In the genomic region with DNA sequence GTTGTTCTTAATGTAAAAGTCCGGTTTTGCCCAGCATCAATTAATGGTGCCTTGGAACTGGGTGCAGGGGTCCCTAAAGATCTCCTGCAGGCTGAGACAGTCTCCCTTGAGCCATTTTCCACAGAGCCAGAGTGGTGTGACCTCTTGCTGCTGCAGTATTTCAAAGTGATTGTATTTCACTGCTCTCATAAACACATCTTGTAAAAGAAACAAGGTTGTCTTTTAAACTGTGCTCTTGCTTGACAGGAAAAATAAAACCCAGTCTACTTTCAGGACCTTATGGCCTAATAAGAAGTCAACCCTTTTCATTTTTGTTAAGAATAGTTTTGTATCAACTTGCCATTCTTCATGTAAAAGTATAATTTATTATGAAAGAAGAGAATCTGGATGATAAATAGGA, we compare ENCODE assay signal across 17 cellular contexts.
"Had no signal": no experiment of that assay in that cellular context is flagged by ENCODE, and none has a peak within 500 bp of the region (broad histone marks: within the 10 kb centered on the region; RNA-seq: fewer than 3 reads in every experiment).

No MANE protein-coding gene starts in this region.

- H3K9ac ChIP-seq: SK-N-SH had no signal

- DNase-seq: KBM-7, NCI-H1092, NCI-H1105 treated with DMSO at 0.1 percent for 48 hours, NCI-H1417 treated with DMSO at 0.1 percent for 48 hours, NCI-H187, NCI-H2029, NCI-H2081 treated with DMSO at 0.1 percent for 48 hours, NCI-H2227 treated with DMSO at 0.1 percent for 48 hours, NCI-H524, NCI-H69, NCI-H774, PC-9, Peyer's patch, SIG-M5, SK-N-SH, SW 1271 had no signal

- H3K9me3 ChIP-seq: Peyer's patch, SJSA1, SK-N-SH had no signal

- H3K36me3 ChIP-seq: Peyer's patch, SJSA1 had no signal

- H3K27me3 ChIP-seq: Peyer's patch, SJSA1 had no signal

- H3K4me2 ChIP-seq: PC-9, SK-N-SH had no signal

- H3K9me2 ChIP-seq: SK-N-SH had no signal

- H3K4me1 ChIP-seq: Peyer's patch, SJSA1 had no signal

- H2AFZ ChIP-seq: PC-9 had no signal

- H3K27ac ChIP-seq: PC-9, Peyer's patch, SJSA1 had no signal

- H3K4me3 ChIP-seq: PC-9, Peyer's patch, SJSA1 had no signal
